ENCODE assay signal across 15 cellular contexts in genomic region chr14:63046339-63047268, GRCh38. TPM values are rescaled to one million over a fixed set of nuclear protein-coding genes. Genes with fewer than 3 reads are reported as not detected.
DNase-seq lines count a peak whose midpoint lies in the region; ATAC-seq and TF ChIP-seq lines count a peak whose summit lies in the region.
"Had no signal": no experiment of that assay in that cellular context is flagged by ENCODE, and none has a peak within 500 bp of the region (broad histone marks: within the 10 kb centered on the region; RNA-seq: fewer than 3 reads in every experiment).

No MANE protein-coding gene starts in this region.

- CTCF ChIA-PET in MCF 10A (lab: Yijun Ruan, JAX) (interaction anchor here (0.7 kb wide), 1 partner anchor 1122 kb away, joined by 9 read pairs; no protein-coding TSS in a partner anchor), WTC11 (lab: Charles Lee) (interaction anchor here (0.7 to 1.3 kb wide), 4 partner anchors 157 to 1128 kb away, joined by 3 to 6 read pairs (median 3); partner anchors contain the start of gene RHOJ)

- H3K4me3 Mint-ChIP-seq in MCF 10A (ENCODE audit: unreplicated experiment), result no peak overlapping the region
- peak overlapping the region; percentile 85 for H3K4me3 Mint-ChIP-seq in WTC11

- H3K36me3 Mint-ChIP-seq in MCF 10A (ENCODE audit: insufficient read depth, unreplicated experiment) (no peaks in the 10 kb centered on the region), WTC11 (no peaks in the 10 kb centered on the region)

- no peaks in the 10 kb centered on the region for H3K9me3 ChIP-seq in breast epithelium
- H3K9me3 ChIP-seq in iPS-15b (ENCODE audit: control insufficient read depth, insufficient read depth, low read length), result no peaks in the 10 kb centered on the region
- H3K9me3 ChIP-seq in stomach, result no peaks in the 10 kb centered on the region
- H3K9me3 ChIP-seq: transverse colon had no signal

- H3K27ac ChIP-seq in breast epithelium (no peak overlapping the region), stomach (no peak overlapping the region)
- H3K27ac ChIP-seq: HL-60, transverse colon had no signal

- TF ChIP-seq EP300 in stomach (IDR thresholded peaks at IDR 0.05), result no peak

- TF ChIP-seq CTCF in breast epithelium (IDR thresholded peaks at IDR 0.05), result no peak
- TF ChIP-seq CTCF in MCF 10A (IDR thresholded peaks at IDR 0.05; ENCODE audit: unreplicated experiment), result no peak
- TF ChIP-seq CTCF in WTC11 (IDR thresholded peaks at IDR 0.05), result no peak
- TF ChIP-seq CTCF in stomach (IDR thresholded peaks at IDR 0.05), result no peak
- TF ChIP-seq CTCF in foreskin fibroblast (IDR thresholded peaks at IDR 0.05; ENCODE audit: low read depth, low read length), result no peak

- H3K27me3 ChIP-seq in breast epithelium (peaks cover 3 to 59% of the 10 kb centered on the region in 2 donors), iPS-15b (ENCODE audit: control insufficient read depth, insufficient read depth, low read length) (peaks cover 56% of the 10 kb centered on the region), stomach (peaks cover 7 to 80% (median 30%) of the 10 kb centered on the region in 3 donors)

- no peak overlapping the region for H3K9ac ChIP-seq in iPS-15b (ENCODE audit: low read depth, low read length)

- ATAC-seq in WTC11 (peak; percentile 3), HG02840 (IDR thresholded peaks at IDR 0.05; ENCODE audit: low FRiP score, unreplicated experiment) (no peak), HG03520 (IDR thresholded peaks at IDR 0.05; ENCODE audit: unreplicated experiment) (no peak)

- TF ChIP-seq POLR2A in breast epithelium (IDR thresholded peaks at IDR 0.05) (no peak), stomach (IDR thresholded peaks at IDR 0.05) (no peak)

- DNase-seq in breast epithelium (ENCODE audit: low spot score in 2 of 2) (no peak), MCF 10A (ENCODE audit: unreplicated experiment) (no peak), WTC11 (ENCODE audit: low spot score) (peak; percentile 15), stomach (no peak), foreskin fibroblast (no peak)
- DNase-seq: activated CD4-positive, alpha-beta T cell treated with anti-CD3 and anti-CD28 coated beads, Interleukin-2, amount 50 U/mL, for 4 hours; activated effector memory CD4-positive, alpha-beta T cell treated with anti-CD3 and anti-CD28 coated beads, Interleukin-2, amount 50 U/mL, for 16 hours; cortex of kidney; DND-41; transverse colon had no signal

- H3K4me3 ChIP-seq in breast epithelium (peak overlapping the region in 2 of 3 donors; percentile 43 to 64), iPS-15b (ENCODE audit: low read depth, low read length) (peak overlapping the region; percentile 84), stomach (peak overlapping the region in 3 of 4 donors; percentile 38 to 45 (median 41)), foreskin fibroblast (ENCODE audit: low read depth in 1 of 2, low read length in 2 of 2) (peak overlapping the region in 1 of 2 donors; percentile 59)

- H3K27me3 Mint-ChIP-seq in MCF 10A (ENCODE audit: insufficient read depth, unreplicated experiment), result peaks cover 24% of the 10 kb centered on the region
- peaks cover 52% of the 10 kb centered on the region for H3K27me3 Mint-ChIP-seq in WTC11 (ENCODE audit: low read depth)

- H3K9me3 Mint-ChIP-seq in MCF 10A (ENCODE audit: unreplicated experiment), result no peaks in the 10 kb centered on the region
- H3K9me3 Mint-ChIP-seq in WTC11, result no peaks in the 10 kb centered on the region

- no peaks in the 10 kb centered on the region for H3K36me3 ChIP-seq in breast epithelium
- no peaks in the 10 kb centered on the region for H3K36me3 ChIP-seq in iPS-15b (ENCODE audit: control insufficient read depth, insufficient read depth, low read length)
- no peaks in the 10 kb centered on the region for H3K36me3 ChIP-seq in stomach
- H3K36me3 ChIP-seq: transverse colon had no signal

- intact Hi-C loops in breast epithelium (cut with DNase I; ENCODE audit: low total_unique reads) (loop anchor here (10.0 kb wide), 1 partner anchor 288 kb away; no protein-coding TSS in a partner anchor), MCF 10A (cut with micrococcal nuclease) (loop anchor here (10.0 kb wide), 1 partner anchor 352 kb away; no protein-coding TSS in a partner anchor), stomach (cut with DNase I; ENCODE audit: low total_unique reads) (no loop called here)

- WGBS in stomach, 5 donors, result 4 to 16% (median 8%) methylated on average over 23 of the region's 23 CpGs

- H3K4me1 Mint-ChIP-seq in MCF 10A (ENCODE audit: insufficient read depth, unreplicated experiment) (no peaks in the 10 kb centered on the region), WTC11 (peaks cover 34% of the 10 kb centered on the region)

- H3K27ac Mint-ChIP-seq in MCF 10A (ENCODE audit: low read depth, unreplicated experiment) (no peak overlapping the region), WTC11 (0 out of 2 replicates have a peak overlapping the region, but pooled peaks have one; percentile 60)

- H3K4me1 ChIP-seq in breast epithelium (peaks cover 0 to 6% of the 10 kb centered on the region in 2 donors), iPS-15b (ENCODE audit: control insufficient read depth, insufficient read depth, low read length) (peaks cover 5% of the 10 kb centered on the region), stomach (peaks cover 12 to 21% (median 15%) of the 10 kb centered on the region in 4 donors)

- no TSS peak for BruUV-seq in MCF 10A (replicated peaks; lab: Mats Ljungman, UMichigan)

- POLR2A ChIA-PET in MCF 10A (lab: Yijun Ruan, JAX), result no interaction called here
- POLR2A ChIA-PET in WTC11 (lab: Charles Lee), result interaction anchor here (0.6 to 0.7 kb wide), 2 partner anchors 384 to 483 kb away, joined by 3 to 5 read pairs; no protein-coding TSS in a partner anchor

TF ChIP-seq in WTC11, 78 proteins besides CTCF, POLR2A, EP300 and RAD21:
- no peak for TF ChIP-seq ZNF317 (CRISPR knock-in tag; IDR thresholded peaks at IDR 0.05; ENCODE audit: borderline replicate concordance, low read depth)
- TF ChIP-seq FOXP1 (CRISPR knock-in tag; IDR thresholded peaks at IDR 0.05; ENCODE audit: borderline replicate concordance), result no peak
- TF ChIP-seq TP53 (CRISPR knock-in tag; IDR thresholded peaks at IDR 0.05), result no peak
- no peak for TF ChIP-seq ZNF219 (CRISPR knock-in tag; IDR thresholded peaks at IDR 0.05; ENCODE audit: borderline replicate concordance)
- TF ChIP-seq, protein P1, sequence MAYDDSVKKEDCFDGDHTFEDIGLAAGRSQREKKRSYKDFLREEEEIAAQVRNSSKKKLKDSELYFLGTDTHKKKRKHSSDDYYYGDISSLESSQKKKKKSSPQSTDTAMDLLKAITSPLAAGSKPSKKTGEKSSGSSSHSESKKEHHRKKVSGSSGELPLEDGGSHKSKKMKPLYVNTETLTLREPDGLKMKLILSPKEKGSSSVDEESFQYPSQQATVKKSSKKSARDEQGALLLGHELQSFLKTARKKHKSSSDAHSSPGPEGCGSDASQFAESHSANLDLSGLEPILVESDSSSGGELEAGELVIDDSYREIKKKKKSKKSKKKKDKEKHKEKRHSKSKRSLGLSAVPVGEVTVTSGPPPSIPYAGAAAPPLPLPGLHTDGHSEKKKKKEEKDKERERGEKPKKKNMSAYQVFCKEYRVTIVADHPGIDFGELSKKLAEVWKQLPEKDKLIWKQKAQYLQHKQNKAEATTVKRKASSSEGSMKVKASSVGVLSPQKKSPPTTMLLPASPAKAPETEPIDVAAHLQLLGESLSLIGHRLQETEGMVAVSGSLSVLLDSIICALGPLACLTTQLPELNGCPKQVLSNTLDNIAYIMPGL (CRISPR knock-in tag; IDR thresholded peaks at IDR 0.05), result no peak
- TF ChIP-seq NFE2L1 (CRISPR knock-in tag; IDR thresholded peaks at IDR 0.05), result no peak
- TF ChIP-seq ATF3 (CRISPR knock-in tag; conservative IDR thresholded peaks at IDR 0.05), result no peak
- TF ChIP-seq, protein P2, sequence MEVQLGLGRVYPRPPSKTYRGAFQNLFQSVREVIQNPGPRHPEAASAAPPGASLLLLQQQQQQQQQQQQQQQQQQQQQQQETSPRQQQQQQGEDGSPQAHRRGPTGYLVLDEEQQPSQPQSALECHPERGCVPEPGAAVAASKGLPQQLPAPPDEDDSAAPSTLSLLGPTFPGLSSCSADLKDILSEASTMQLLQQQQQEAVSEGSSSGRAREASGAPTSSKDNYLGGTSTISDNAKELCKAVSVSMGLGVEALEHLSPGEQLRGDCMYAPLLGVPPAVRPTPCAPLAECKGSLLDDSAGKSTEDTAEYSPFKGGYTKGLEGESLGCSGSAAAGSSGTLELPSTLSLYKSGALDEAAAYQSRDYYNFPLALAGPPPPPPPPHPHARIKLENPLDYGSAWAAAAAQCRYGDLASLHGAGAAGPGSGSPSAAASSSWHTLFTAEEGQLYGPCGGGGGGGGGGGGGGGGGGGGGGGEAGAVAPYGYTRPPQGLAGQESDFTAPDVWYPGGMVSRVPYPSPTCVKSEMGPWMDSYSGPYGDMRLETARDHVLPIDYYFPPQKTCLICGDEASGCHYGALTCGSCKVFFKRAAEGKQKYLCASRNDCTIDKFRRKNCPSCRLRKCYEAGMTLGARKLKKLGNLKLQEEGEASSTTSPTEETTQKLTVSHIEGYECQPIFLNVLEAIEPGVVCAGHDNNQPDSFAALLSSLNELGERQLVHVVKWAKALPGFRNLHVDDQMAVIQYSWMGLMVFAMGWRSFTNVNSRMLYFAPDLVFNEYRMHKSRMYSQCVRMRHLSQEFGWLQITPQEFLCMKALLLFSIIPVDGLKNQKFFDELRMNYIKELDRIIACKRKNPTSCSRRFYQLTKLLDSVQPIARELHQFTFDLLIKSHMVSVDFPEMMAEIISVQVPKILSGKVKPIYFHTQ (CRISPR knock-in tag; IDR thresholded peaks at IDR 0.05), result no peak

RNA-seq across cellular contexts. Expression of gene KCNH5, which starts 1.3 kb away (rescaled TPM):
- total RNA-seq in breast epithelium (under 1 TPM in 2 of 3 donors, not detected in 1; 0.33 to 0.88 TPM), MCF 10A (2022) (not detected in 2 replicates), WTC11 (2021) (0.60 to 1.4 TPM (median 0.76 TPM) in 3 replicates), stomach (under 1 TPM in 1 of 5 donors, not detected in 4; 0.55 TPM)
- polyA plus RNA-seq in stomach, result under 1 TPM in 1 of 3 donors, not detected in 2; under 0.01 TPM
- total RNA-seq: T-helper 1 cell treated with Interleukin-12 subunit alpha and Interleukin-12 subunit beta and Interleukin-4 antibody, amounts not matched to agents 30 ng/mL and 1 ng/mL, for 36 hours had no signal
